ENCODE assay signal across 39 cellular contexts in genomic region chr4:16881151-16881884, GRCh38. TPM values are rescaled to one million over a fixed set of nuclear protein-coding genes. Genes with fewer than 3 reads are reported as not detected.
"Had no signal": no experiment of that assay in that cellular context is flagged by ENCODE, and none has a peak within 500 bp of the region (broad histone marks: within the 10 kb centered on the region; RNA-seq: fewer than 3 reads in every experiment).

No MANE protein-coding gene starts in this region.

- H3K27ac ChIP-seq: adrenal gland, cardiac muscle cell, VCaP had no signal

- H3K36me3 Mint-ChIP-seq: activated CD4-positive, alpha-beta memory T cell treated with anti-CD3 and anti-CD28 coated beads for 36 hours; activated naive CD4-positive, alpha-beta T cell treated with anti-CD3 and anti-CD28 coated beads, Interleukin-2, amount 50 U/mL, for 72 hours; activated naive CD8-positive, alpha-beta T cell treated with anti-CD3 and anti-CD28 coated beads for 36 hours had no signal

- H3K9me3 Mint-ChIP-seq: activated CD4-positive, alpha-beta memory T cell treated with anti-CD3 and anti-CD28 coated beads for 36 hours; activated CD8-positive, alpha-beta T cell treated with anti-CD3 and anti-CD28 coated beads for 36 hours; activated naive CD4-positive, alpha-beta T cell treated with anti-CD3 and anti-CD28 coated beads for 36 hours; activated naive CD8-positive, alpha-beta T cell treated with anti-CD3 and anti-CD28 coated beads for 36 hours; activated T-cell treated with anti-CD3 and anti-CD28 coated beads, Interleukin-2, amount 50 U/mL, for 4 hours; activated T-helper 1 cell treated with anti-CD3 and anti-CD28 coated beads, Interleukin-12 subunit alpha, Interleukin-12 subunit beta, Interleukin-2, Interleukin-4 antibody, amounts not matched to agents 30 ng/mL and 10 ng/mL and 1 ng/mL, durations not matched to agents 14 hours and 24 hours and 36 hours; activated T-helper 17 cell treated with anti-CD3 and anti-CD28 coated beads, Interleukin-2, amount 50 U/mL, for 72 hours; central memory CD8-positive, alpha-beta T cell; T-helper 1 cell treated with Interleukin-12 subunit alpha and Interleukin-12 subunit beta and Interleukin-4 antibody, amounts not matched to agents 30 μg/mL and 1 μg/mL, for 36 hours; T-helper 2 cell treated with Interferon-gamma antibody and Interleukin-4, amounts not matched to agents 5 μg/mL and 100 μg/mL, for 36 hours had no signal

- H3K4me1 ChIP-seq: adrenal gland had no signal

- H3K27ac Mint-ChIP-seq: activated B cell treated with CpG ODN at 0.5 μM for 24 hours; activated CD4-positive, alpha-beta memory T cell treated with anti-CD3 and anti-CD28 coated beads for 36 hours; activated CD4-positive, alpha-beta T cell treated with anti-CD3 and anti-CD28 coated beads, Interleukin-2, amount 10 ng/mL, durations not matched to agents 24 days and 14 days; activated CD8-positive, alpha-beta T cell treated with anti-CD3 and anti-CD28 coated beads for 36 hours; activated naive CD4-positive, alpha-beta T cell treated with anti-CD3 and anti-CD28 coated beads for 36 hours; activated naive CD4-positive, alpha-beta T cell treated with anti-CD3 and anti-CD28 coated beads, Interleukin-2, amount 50 U/mL, for 72 hours; activated naive CD8-positive, alpha-beta T cell treated with anti-CD3 and anti-CD28 coated beads for 36 hours; activated T-cell treated with anti-CD3 and anti-CD28 coated beads, Interleukin-2, amount 50 U/mL, for 72 hours; activated T-helper 1 cell treated with anti-CD3 and anti-CD28 coated beads, Interleukin-12 subunit alpha, Interleukin-12 subunit beta, Interleukin-2, Interleukin-4 antibody, amounts not matched to agents 30 ng/mL and 10 ng/mL and 1 ng/mL, durations not matched to agents 14 hours and 24 hours and 36 hours; activated T-helper 17 cell treated with anti-CD3 and anti-CD28 coated beads, Interleukin-2, amount 50 U/mL, for 72 hours; T-helper 1 cell treated with Interleukin-12 subunit alpha and Interleukin-12 subunit beta and Interleukin-4 antibody, amounts not matched to agents 30 μg/mL and 1 μg/mL, for 36 hours; T-helper 2 cell treated with Interferon-gamma antibody and Interleukin-4, amounts not matched to agents 5 μg/mL and 100 μg/mL, for 36 hours had no signal

- H3K4me3 ChIP-seq: adrenal gland, cardiac muscle cell had no signal

- H3K27me3 ChIP-seq: adrenal gland, cardiac muscle cell had no signal

- ATAC-seq: activated CD8-positive, alpha-beta T cell treated with anti-CD3 and anti-CD28 coated beads for 36 hours; activated naive CD4-positive, alpha-beta T cell treated with anti-CD3 and anti-CD28 coated beads, Interleukin-2, amount 50 U/mL, for 72 hours; activated T-cell treated with anti-CD3 and anti-CD28 coated beads, Interleukin-2, amount 50 U/mL, for 4 hours; activated T-cell treated with anti-CD3 and anti-CD28 coated beads, Interleukin-2, amount 50 U/mL, for 72 hours; activated T-helper 17 cell treated with anti-CD3 and anti-CD28 coated beads, Interleukin-2, amount 50 U/mL, for 72 hours had no signal

- H3K4me1 Mint-ChIP-seq: activated B cell treated with CpG ODN at 0.5 μM for 24 hours; activated CD4-positive, alpha-beta T cell treated with anti-CD3 and anti-CD28 coated beads, Interleukin-2, amount 10 ng/mL, durations not matched to agents 24 days and 14 days; activated T-helper 17 cell treated with anti-CD3 and anti-CD28 coated beads, Interleukin-2, amount 50 U/mL, for 72 hours had no signal

- H3K4me3 Mint-ChIP-seq: activated B cell treated with CpG ODN at 0.5 μM for 24 hours; activated CD4-positive, alpha-beta memory T cell treated with anti-CD3 and anti-CD28 coated beads for 36 hours; activated CD4-positive, alpha-beta T cell treated with anti-CD3 and anti-CD28 coated beads, Interleukin-2, amount 10 ng/mL, durations not matched to agents 24 days and 14 days; activated CD8-positive, alpha-beta T cell treated with anti-CD3 and anti-CD28 coated beads for 36 hours; activated naive CD4-positive, alpha-beta T cell treated with anti-CD3 and anti-CD28 coated beads for 36 hours; activated naive CD8-positive, alpha-beta T cell treated with anti-CD3 and anti-CD28 coated beads for 36 hours; activated T-cell treated with anti-CD3 and anti-CD28 coated beads, Interleukin-2, amount 50 U/mL, for 4 hours; activated T-cell treated with anti-CD3 and anti-CD28 coated beads, Interleukin-2, amount 50 U/mL, for 72 hours; activated T-helper 1 cell treated with anti-CD3 and anti-CD28 coated beads, Interleukin-12 subunit alpha, Interleukin-12 subunit beta, Interleukin-2, Interleukin-4 antibody, amounts not matched to agents 30 ng/mL and 10 ng/mL and 1 ng/mL, durations not matched to agents 14 hours and 24 hours and 36 hours; activated T-helper 17 cell treated with anti-CD3 and anti-CD28 coated beads, Interleukin-2, amount 50 U/mL, for 72 hours; brain; central memory CD8-positive, alpha-beta T cell; T-helper 1 cell treated with Interleukin-12 subunit alpha and Interleukin-12 subunit beta and Interleukin-4 antibody, amounts not matched to agents 30 μg/mL and 1 μg/mL, for 36 hours; T-helper 2 cell treated with Interferon-gamma antibody and Interleukin-4, amounts not matched to agents 5 μg/mL and 100 μg/mL, for 36 hours had no signal

- H3K36me3 ChIP-seq: adrenal gland, cardiac muscle cell had no signal

- H3K9me3 ChIP-seq: adrenal gland had no signal

- H3K27me3 Mint-ChIP-seq: activated B cell treated with CpG ODN at 0.5 μM for 24 hours; activated CD4-positive, alpha-beta memory T cell treated with anti-CD3 and anti-CD28 coated beads for 36 hours; activated CD8-positive, alpha-beta T cell treated with anti-CD3 and anti-CD28 coated beads for 36 hours; brain; central memory CD8-positive, alpha-beta T cell had no signal

- DNase-seq: activated B cell treated with CpG ODN at 0.5 μM for 24 hours; activated CD4-positive, alpha-beta memory T cell treated with anti-CD3 and anti-CD28 coated beads for 36 hours; activated CD4-positive, alpha-beta T cell treated with anti-CD3 and anti-CD28 coated beads for 4 hours; activated CD4-positive, alpha-beta T cell treated with anti-CD3 and anti-CD28 coated beads, Interleukin-2, amount 10 ng/mL, durations not matched to agents 24 days and 14 days; activated CD4-positive, alpha-beta T cell treated with anti-CD3 and anti-CD28 coated beads, Interleukin-2, amount 50 U/mL, for 1 hour; activated CD4-positive, alpha-beta T cell treated with anti-CD3 and anti-CD28 coated beads, Interleukin-2, amount 50 U/mL, for 4 hours; activated CD4-positive, CD25-positive, alpha-beta regulatory T cell treated with anti-CD3 and anti-CD28 coated beads, Interleukin-2, amount 50 U/mL, for 72 hours; activated CD8-positive, alpha-beta memory T cell treated with anti-CD3 and anti-CD28 coated beads, Interleukin-2, amount 50 U/mL, for 4 hours; activated CD8-positive, alpha-beta T cell treated with anti-CD3 and anti-CD28 coated beads for 36 hours; activated effector memory CD4-positive, alpha-beta T cell treated with anti-CD3 and anti-CD28 coated beads, Interleukin-2, amount 50 U/mL, for 16 hours; activated gamma-delta T cell treated with Interleukin-2 at 50 U/mL for 16 hours; activated naive CD4-positive, alpha-beta T cell; activated naive CD4-positive, alpha-beta T cell treated with anti-CD3 and anti-CD28 coated beads for 36 hours; activated naive CD4-positive, alpha-beta T cell treated with anti-CD3 and anti-CD28 coated beads, Interleukin-2, amount 50 U/mL, for 16 hours; activated naive CD8-positive, alpha-beta T cell treated with anti-CD3 and anti-CD28 coated beads for 36 hours; activated T-cell treated with anti-CD3 and anti-CD28 coated beads for 4 hours; activated T-cell treated with anti-CD3 and anti-CD28 coated beads, Interleukin-2, amount 50 U/mL, for 1 hour; activated T-cell treated with anti-CD3 and anti-CD28 coated beads, Interleukin-2, amount 50 U/mL, for 4 hours; activated T-cell treated with anti-CD3 and anti-CD28 coated beads, Interleukin-2, amount 50 U/mL, for 72 hours; adrenal gland; amniotic stem cell; aorta; caudate nucleus; cerebellar nuclear complex; T-helper 1 cell; T-helper 2 cell; T-helper 9 cell had no signal

- FAIRE-seq: bronchial epithelial cell, TTC549 had no signal

RNA-seq across cellular contexts. Expression of gene LDB2, which starts 17.1 kb away (rescaled TPM):
- total RNA-seq: activated B cell treated with CpG ODN at 0.5 μM for 24 hours; activated CD4-positive, alpha-beta memory T cell treated with anti-CD3 and anti-CD28 coated beads for 36 hours; activated CD4-positive, alpha-beta T cell treated with anti-CD3 and anti-CD28 coated beads, Interleukin-2, amount 10 ng/mL, durations not matched to agents 24 days and 14 days; activated CD8-positive, alpha-beta memory T cell treated with anti-CD3 and anti-CD28 coated beads for 36 hours; activated CD8-positive, alpha-beta T cell treated with anti-CD3 and anti-CD28 coated beads for 36 hours; activated naive CD4-positive, alpha-beta T cell treated with anti-CD3 and anti-CD28 coated beads for 36 hours; activated naive CD4-positive, alpha-beta T cell treated with anti-CD3 and anti-CD28 coated beads, Interleukin-2, amount 50 U/mL, for 72 hours; activated naive CD8-positive, alpha-beta T cell treated with anti-CD3 and anti-CD28 coated beads for 36 hours; activated T-cell treated with anti-CD3 and anti-CD28 coated beads, Interleukin-2, amount 50 U/mL, for 72 hours; activated T-helper 1 cell treated with anti-CD3 and anti-CD28 coated beads, Interleukin-12 subunit alpha, Interleukin-12 subunit beta, Interleukin-2, Interleukin-4 antibody, amounts not matched to agents 30 ng/mL and 10 ng/mL and 1 ng/mL, durations not matched to agents 14 hours and 24 hours and 36 hours; activated T-helper 17 cell treated with anti-CD3 and anti-CD28 coated beads, Interleukin-2, amount 50 U/mL, for 72 hours; bronchial epithelial cell had no signal
